36 cellular contexts compared by ENCODE assay signal in genomic region chr15:80895965-80896364, GRCh38.
"Had no signal": no experiment of that assay in that cellular context is flagged by ENCODE, and none has a peak within 500 bp of the region (broad histone marks: within the 10 kb centered on the region; RNA-seq: fewer than 3 reads in every experiment).

No MANE protein-coding gene starts in this region.

- ATAC-seq: activated CD4-positive, alpha-beta T cell treated with anti-CD3 and anti-CD28 coated beads for 36 hours; activated CD4-positive, CD25-positive, alpha-beta regulatory T cell treated with anti-CD3 and anti-CD28 coated beads, Interleukin-2, amount 50 U/mL, for 24 hours; activated CD8-positive, alpha-beta memory T cell treated with anti-CD3 and anti-CD28 coated beads, Interleukin-2, amount 10 ng/mL, durations not matched to agents 7 days and 5 days; activated CD8-positive, alpha-beta T cell treated with anti-CD3 and anti-CD28 coated beads, Interleukin-2, amount 10 ng/mL, durations not matched to agents 7 days and 5 days; activated naive CD4-positive, alpha-beta T cell treated with anti-CD3 and anti-CD28 coated beads, Interleukin-2, amount 50 U/mL, for 72 hours; activated T-cell treated with anti-CD3 and anti-CD28 coated beads, Interleukin-2, amount 50 U/mL, for 4 hours; activated T-cell treated with anti-CD3 and anti-CD28 coated beads, Interleukin-2, amount 50 U/mL, for 72 hours; activated T-helper 17 cell treated with anti-CD3 and anti-CD28 coated beads, Interleukin-2, amount 50 U/mL, for 72 hours; body of pancreas had no signal

- H3K27ac ChIP-seq: adrenal gland, body of pancreas, brain microvascular endothelial cell, breast epithelium, VCaP had no signal

- H3K27ac Mint-ChIP-seq: activated CD4-positive, alpha-beta memory T cell treated with anti-CD3 and anti-CD28 coated beads, Interleukin-2, amount 10 ng/mL, durations not matched to agents 7 days and 5 days; activated CD4-positive, alpha-beta T cell treated with anti-CD3 and anti-CD28 coated beads for 36 hours; activated CD4-positive, alpha-beta T cell treated with anti-CD3 and anti-CD28 coated beads, Interleukin-2, amount 10 ng/mL, durations not matched to agents 7 days and 5 days; activated CD8-positive, alpha-beta memory T cell treated with anti-CD3 and anti-CD28 coated beads, Interleukin-2, amount 10 ng/mL, durations not matched to agents 7 days and 5 days; activated CD8-positive, alpha-beta T cell treated with anti-CD3 and anti-CD28 coated beads, Interleukin-2, amount 10 ng/mL, durations not matched to agents 7 days and 5 days; activated naive CD4-positive, alpha-beta T cell treated with anti-CD3 and anti-CD28 coated beads for 36 hours; activated naive CD4-positive, alpha-beta T cell treated with anti-CD3 and anti-CD28 coated beads, Interleukin-2, amount 50 U/mL, for 72 hours; activated naive CD8-positive, alpha-beta T cell treated with anti-CD3 and anti-CD28 coated beads for 36 hours; activated T-cell treated with anti-CD3 and anti-CD28 coated beads, Interleukin-2, amount 50 U/mL, for 72 hours; activated T-helper 1 cell treated with anti-CD3 and anti-CD28 coated beads, Interleukin-12 subunit alpha, Interleukin-12 subunit beta, Interleukin-2, Interleukin-4 antibody, amounts not matched to agents 30 ng/mL and 10 ng/mL and 1 ng/mL, durations not matched to agents 14 hours and 24 hours and 36 hours; activated T-helper 17 cell treated with anti-CD3 and anti-CD28 coated beads, Interleukin-2, amount 50 U/mL, for 72 hours; T-helper 1 cell treated with Interleukin-12 subunit alpha and Interleukin-12 subunit beta and Interleukin-4 antibody, amounts not matched to agents 30 μg/mL and 1 μg/mL, for 36 hours; T-helper 2 cell treated with Interferon-gamma antibody and Interleukin-4, amounts not matched to agents 5 μg/mL and 100 μg/mL, for 36 hours had no signal

- H3K4me3 Mint-ChIP-seq: activated CD4-positive, alpha-beta memory T cell treated with anti-CD3 and anti-CD28 coated beads, Interleukin-2, amount 10 ng/mL, durations not matched to agents 7 days and 5 days; activated CD4-positive, alpha-beta T cell treated with anti-CD3 and anti-CD28 coated beads for 36 hours; activated CD4-positive, alpha-beta T cell treated with anti-CD3 and anti-CD28 coated beads, Interleukin-2, amount 10 ng/mL, durations not matched to agents 7 days and 5 days; activated CD8-positive, alpha-beta memory T cell treated with anti-CD3 and anti-CD28 coated beads, Interleukin-2, amount 10 ng/mL, durations not matched to agents 7 days and 5 days; activated CD8-positive, alpha-beta T cell treated with anti-CD3 and anti-CD28 coated beads, Interleukin-2, amount 10 ng/mL, durations not matched to agents 7 days and 5 days; activated naive CD4-positive, alpha-beta T cell treated with anti-CD3 and anti-CD28 coated beads for 36 hours; activated naive CD8-positive, alpha-beta T cell treated with anti-CD3 and anti-CD28 coated beads for 36 hours; activated T-cell treated with anti-CD3 and anti-CD28 coated beads, Interleukin-2, amount 50 U/mL, for 4 hours; activated T-cell treated with anti-CD3 and anti-CD28 coated beads, Interleukin-2, amount 50 U/mL, for 72 hours; activated T-helper 1 cell treated with anti-CD3 and anti-CD28 coated beads, Interleukin-12 subunit alpha, Interleukin-12 subunit beta, Interleukin-2, Interleukin-4 antibody, amounts not matched to agents 30 ng/mL and 10 ng/mL and 1 ng/mL, durations not matched to agents 14 hours and 24 hours and 36 hours; activated T-helper 17 cell treated with anti-CD3 and anti-CD28 coated beads, Interleukin-2, amount 50 U/mL, for 72 hours; T-helper 1 cell treated with Interleukin-12 subunit alpha and Interleukin-12 subunit beta and Interleukin-4 antibody, amounts not matched to agents 30 μg/mL and 1 μg/mL, for 36 hours; T-helper 2 cell treated with Interferon-gamma antibody and Interleukin-4, amounts not matched to agents 5 μg/mL and 100 μg/mL, for 36 hours had no signal

- H3K4me1 ChIP-seq: adrenal gland, body of pancreas, breast epithelium had no signal

- H3K4me1 Mint-ChIP-seq: activated CD4-positive, alpha-beta memory T cell treated with anti-CD3 and anti-CD28 coated beads, Interleukin-2, amount 10 ng/mL, durations not matched to agents 7 days and 5 days; activated CD4-positive, alpha-beta T cell treated with anti-CD3 and anti-CD28 coated beads for 36 hours; activated CD4-positive, alpha-beta T cell treated with anti-CD3 and anti-CD28 coated beads, Interleukin-2, amount 10 ng/mL, durations not matched to agents 7 days and 5 days; activated CD8-positive, alpha-beta memory T cell treated with anti-CD3 and anti-CD28 coated beads, Interleukin-2, amount 10 ng/mL, durations not matched to agents 7 days and 5 days; activated naive CD8-positive, alpha-beta T cell treated with anti-CD3 and anti-CD28 coated beads for 36 hours; activated T-helper 17 cell treated with anti-CD3 and anti-CD28 coated beads, Interleukin-2, amount 50 U/mL, for 72 hours had no signal

- DNase-seq: activated CD4-positive, alpha-beta memory T cell treated with anti-CD3 and anti-CD28 coated beads, Interleukin-2, amount 10 ng/mL, durations not matched to agents 7 days and 5 days; activated CD4-positive, alpha-beta T cell treated with anti-CD3 and anti-CD28 coated beads for 1 hour; activated CD4-positive, alpha-beta T cell treated with anti-CD3 and anti-CD28 coated beads for 36 hours; activated CD4-positive, alpha-beta T cell treated with anti-CD3 and anti-CD28 coated beads for 48 hours; activated CD4-positive, alpha-beta T cell treated with anti-CD3 and anti-CD28 coated beads, Interleukin-2, amount 10 ng/mL, durations not matched to agents 7 days and 5 days; activated CD4-positive, alpha-beta T cell treated with anti-CD3 and anti-CD28 coated beads, Interleukin-2, amount 50 U/mL, for 48 hours; activated CD4-positive, CD25-positive, alpha-beta regulatory T cell; activated CD8-positive, alpha-beta memory T cell treated with anti-CD3 and anti-CD28 coated beads for 24 hours; activated CD8-positive, alpha-beta memory T cell treated with anti-CD3 and anti-CD28 coated beads, Interleukin-2, amount 10 ng/mL, durations not matched to agents 7 days and 5 days; activated CD8-positive, alpha-beta memory T cell treated with anti-CD3 and anti-CD28 coated beads, Interleukin-2, amount 50 U/mL, for 48 hours; activated CD8-positive, alpha-beta T cell treated with anti-CD3 and anti-CD28 coated beads, Interleukin-2, amount 10 ng/mL, durations not matched to agents 7 days and 5 days; activated effector memory CD4-positive, alpha-beta T cell treated with anti-CD3 and anti-CD28 coated beads, Interleukin-2, amount 50 U/mL, for 16 hours; activated gamma-delta T cell treated with Interleukin-2 at 50 U/mL for 16 hours; activated naive CD4-positive, alpha-beta T cell; activated naive CD4-positive, alpha-beta T cell treated with anti-CD3 and anti-CD28 coated beads for 36 hours; activated naive CD4-positive, alpha-beta T cell treated with anti-CD3 and anti-CD28 coated beads, Interleukin-2, amount 50 U/mL, for 16 hours; activated naive CD8-positive, alpha-beta T cell treated with anti-CD3 and anti-CD28 coated beads for 36 hours; activated T-cell treated with anti-CD3 and anti-CD28 coated beads, Interleukin-2, amount 50 U/mL, for 4 hours; activated T-cell treated with anti-CD3 and anti-CD28 coated beads, Interleukin-2, amount 50 U/mL, for 72 hours; adrenal gland; amniotic stem cell; aorta; body of pancreas; brain microvascular endothelial cell; central memory CD4-positive, alpha-beta T cell; T-helper 1 cell; T-helper 2 cell; T-helper 9 cell had no signal

- H3K9me3 ChIP-seq: adrenal gland, body of pancreas, breast epithelium had no signal

- H3K4me3 ChIP-seq: adrenal gland, body of pancreas, breast epithelium had no signal

- H3K27me3 Mint-ChIP-seq: activated CD4-positive, alpha-beta memory T cell treated with anti-CD3 and anti-CD28 coated beads, Interleukin-2, amount 10 ng/mL, durations not matched to agents 7 days and 5 days; activated CD4-positive, alpha-beta T cell treated with anti-CD3 and anti-CD28 coated beads for 36 hours; activated CD4-positive, alpha-beta T cell treated with anti-CD3 and anti-CD28 coated beads, Interleukin-2, amount 10 ng/mL, durations not matched to agents 7 days and 5 days; activated CD8-positive, alpha-beta memory T cell treated with anti-CD3 and anti-CD28 coated beads, Interleukin-2, amount 10 ng/mL, durations not matched to agents 7 days and 5 days; activated naive CD8-positive, alpha-beta T cell treated with anti-CD3 and anti-CD28 coated beads for 36 hours; activated T-helper 17 cell treated with anti-CD3 and anti-CD28 coated beads, Interleukin-2, amount 50 U/mL, for 72 hours had no signal

- H3K36me3 ChIP-seq: adrenal gland, brain microvascular endothelial cell, breast epithelium had no signal
